ENCODE assay signal across 1 cellular context in the genomic region with DNA sequence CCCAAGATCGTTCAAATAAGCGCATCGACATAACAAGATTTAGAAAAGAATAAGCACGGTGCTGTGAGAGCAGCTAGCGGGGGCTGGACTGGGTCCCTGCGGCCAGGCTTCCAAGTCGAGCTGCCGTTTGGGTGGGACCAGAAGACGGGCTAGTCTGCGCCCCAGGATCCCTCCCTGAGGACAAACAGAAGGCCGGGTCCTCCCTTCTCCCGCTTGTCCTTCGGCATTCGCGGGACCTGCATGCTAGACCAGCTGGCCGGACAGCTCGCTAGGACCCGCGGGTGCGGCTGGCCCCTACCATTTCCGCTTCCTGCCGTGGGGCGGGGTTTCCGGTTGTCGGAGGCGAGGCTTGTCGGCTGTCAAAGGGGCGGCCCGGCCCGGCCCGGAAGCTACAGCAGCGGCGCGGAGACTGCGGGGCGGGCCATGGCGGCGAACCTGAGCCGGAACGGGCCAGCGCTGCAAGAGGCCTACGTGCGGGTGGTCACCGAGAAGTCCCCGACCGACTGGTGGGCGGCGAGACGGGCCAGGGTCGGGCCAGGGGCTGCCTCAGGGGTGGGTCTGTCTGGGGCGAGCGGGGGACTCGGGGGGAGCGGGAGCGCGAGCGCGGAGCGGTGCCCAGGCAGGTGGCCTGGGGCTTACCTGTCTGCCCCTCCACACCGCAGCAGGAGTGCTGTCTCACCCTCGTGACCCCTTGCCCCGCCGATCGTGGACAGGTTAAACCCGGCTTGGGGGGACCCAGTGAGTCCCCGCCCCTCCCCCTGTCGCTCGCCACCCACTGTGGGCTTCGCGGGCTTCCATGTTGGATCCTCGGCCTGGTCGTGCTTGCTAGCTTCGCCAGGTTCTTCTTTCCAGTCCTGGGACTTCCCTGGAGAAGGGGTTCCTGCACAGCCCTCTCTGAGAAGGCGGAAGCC.
A peak's percentile ranks its signal among the peaks of the same experiment; 100 is the strongest.
TF ChIP-seq lines count a peak whose summit lies in the region.

TSS of gene DBNL (plus strand) at position 388 of the 911 bp plus-strand sequence. CDS start at position 424, 36 bp downstream.

TF ChIP-seq in HEK293, 187 proteins besides CTCF, POLR2A, EP300 and RAD21 (continued from another document and continues in another):
- no peak for TF ChIP-seq ZBTB49 (tag by site-specific recombination; IDR thresholded peaks at IDR 0.05; ENCODE audit: low read depth)
- no peak for TF ChIP-seq ZSCAN16 (tag by site-specific recombination; IDR thresholded peaks at IDR 0.05)
- no peak for TF ChIP-seq ZNF10 (tag by site-specific recombination; IDR thresholded peaks at IDR 0.05)
- TF ChIP-seq TCF7L2 (IDR thresholded peaks at IDR 0.05; ENCODE audit: borderline replicate concordance, low read depth, low read length), result no peak
- peak; percentile 38; the same call in 1 of the 2 replicates for TF ChIP-seq WT1 (tag by site-specific recombination; IDR thresholded peaks at IDR 0.05)
- no peak for TF ChIP-seq ZSCAN18 (tag by site-specific recombination; IDR thresholded peaks at IDR 0.05)
- TF ChIP-seq ZNF2 (tag by site-specific recombination; IDR thresholded peaks at IDR 0.05), result 0 out of 2 replicates have a peak, but pooled peaks have one; percentile 13
- no peak for TF ChIP-seq ZNF140 (tag by site-specific recombination; IDR thresholded peaks at IDR 0.05)
- TF ChIP-seq IKZF3 (tag by site-specific recombination; IDR thresholded peaks at IDR 0.05), result no peak
- TF ChIP-seq KLF9 (tag by site-specific recombination; IDR thresholded peaks at IDR 0.05; ENCODE audit: low read depth), result peak; percentile 67
- no peak; the same call in 1 of the 2 replicates for TF ChIP-seq ZNF391 (tag by site-specific recombination; IDR thresholded peaks at IDR 0.05; ENCODE audit: borderline replicate concordance, low read depth)
- TF ChIP-seq ZNF335 (tag by site-specific recombination; conservative IDR thresholded peaks at IDR 0.05), result peak; percentile 79
- TF ChIP-seq ZNF670 (tag by site-specific recombination; IDR thresholded peaks at IDR 0.05; ENCODE audit: low read depth), result no peak
- TF ChIP-seq ZNF214 (tag by site-specific recombination; IDR thresholded peaks at IDR 0.05; ENCODE audit: borderline replicate concordance), result no peak
- TF ChIP-seq ZNF433 (tag by site-specific recombination; IDR thresholded peaks at IDR 0.05; ENCODE audit: low read depth), result no peak
- no peak for TF ChIP-seq ZNF768 (tag by site-specific recombination; IDR thresholded peaks at IDR 0.05)
- TF ChIP-seq ZNF571 (tag by site-specific recombination; IDR thresholded peaks at IDR 0.05), result no peak
- TF ChIP-seq, protein P1, sequence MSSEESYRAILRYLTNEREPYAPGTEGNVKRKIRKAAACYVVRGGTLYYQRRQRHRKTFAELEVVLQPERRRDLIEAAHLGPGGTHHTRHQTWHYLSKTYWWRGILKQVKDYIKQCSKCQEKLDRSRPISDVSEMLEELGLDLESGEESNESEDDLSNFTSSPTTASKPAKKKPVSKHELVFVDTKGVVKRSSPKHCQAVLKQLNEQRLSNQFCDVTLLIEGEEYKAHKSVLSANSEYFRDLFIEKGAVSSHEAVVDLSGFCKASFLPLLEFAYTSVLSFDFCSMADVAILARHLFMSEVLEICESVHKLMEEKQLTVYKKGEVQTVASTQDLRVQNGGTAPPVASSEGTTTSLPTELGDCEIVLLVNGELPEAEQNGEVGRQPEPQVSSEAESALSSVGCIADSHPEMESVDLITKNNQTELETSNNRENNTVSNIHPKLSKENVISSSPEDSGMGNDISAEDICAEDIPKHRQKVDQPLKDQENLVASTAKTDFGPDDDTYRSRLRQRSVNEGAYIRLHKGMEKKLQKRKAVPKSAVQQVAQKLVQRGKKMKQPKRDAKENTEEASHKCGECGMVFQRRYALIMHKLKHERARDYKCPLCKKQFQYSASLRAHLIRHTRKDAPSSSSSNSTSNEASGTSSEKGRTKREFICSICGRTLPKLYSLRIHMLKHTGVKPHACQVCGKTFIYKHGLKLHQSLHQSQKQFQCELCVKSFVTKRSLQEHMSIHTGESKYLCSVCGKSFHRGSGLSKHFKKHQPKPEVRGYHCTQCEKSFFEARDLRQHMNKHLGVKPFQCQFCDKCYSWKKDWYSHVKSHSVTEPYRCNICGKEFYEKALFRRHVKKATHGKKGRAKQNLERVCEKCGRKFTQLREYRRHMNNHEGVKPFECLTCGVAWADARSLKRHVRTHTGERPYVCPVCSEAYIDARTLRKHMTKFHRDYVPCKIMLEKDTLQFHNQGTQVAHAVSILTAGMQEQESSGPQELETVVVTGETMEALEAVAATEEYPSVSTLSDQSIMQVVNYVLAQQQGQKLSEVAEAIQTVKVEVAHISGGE (tag by site-specific recombination; conservative IDR thresholded peaks at IDR 0.05; ENCODE audit: low read depth), result peak; percentile 98
- no peak for TF ChIP-seq ZBTB21 (tag by site-specific recombination; IDR thresholded peaks at IDR 0.05)
- no peak for TF ChIP-seq ZNF16 (tag by site-specific recombination; IDR thresholded peaks at IDR 0.05; ENCODE audit: low read depth)
- no peak for TF ChIP-seq ZNF169 (tag by site-specific recombination; IDR thresholded peaks at IDR 0.05)
- no peak for TF ChIP-seq ZNF23 (tag by site-specific recombination; IDR thresholded peaks at IDR 0.05; ENCODE audit: borderline replicate concordance)
- no peak for TF ChIP-seq ZNF324 (tag by site-specific recombination; IDR thresholded peaks at IDR 0.05)
- no peak for TF ChIP-seq FEZF1 (tag by site-specific recombination; IDR thresholded peaks at IDR 0.05)
- peak; percentile 49; the same call in 1 of the 2 replicates for TF ChIP-seq SP7 (tag by site-specific recombination; IDR thresholded peaks at IDR 0.05)
- peak; percentile 41; the same call in 1 of the 2 replicates for TF ChIP-seq GLI4 (tag by site-specific recombination; IDR thresholded peaks at IDR 0.05)
- peak; percentile 80 for TF ChIP-seq KLF8 (tag by site-specific recombination; IDR thresholded peaks at IDR 0.05)
- TF ChIP-seq, protein P2, sequence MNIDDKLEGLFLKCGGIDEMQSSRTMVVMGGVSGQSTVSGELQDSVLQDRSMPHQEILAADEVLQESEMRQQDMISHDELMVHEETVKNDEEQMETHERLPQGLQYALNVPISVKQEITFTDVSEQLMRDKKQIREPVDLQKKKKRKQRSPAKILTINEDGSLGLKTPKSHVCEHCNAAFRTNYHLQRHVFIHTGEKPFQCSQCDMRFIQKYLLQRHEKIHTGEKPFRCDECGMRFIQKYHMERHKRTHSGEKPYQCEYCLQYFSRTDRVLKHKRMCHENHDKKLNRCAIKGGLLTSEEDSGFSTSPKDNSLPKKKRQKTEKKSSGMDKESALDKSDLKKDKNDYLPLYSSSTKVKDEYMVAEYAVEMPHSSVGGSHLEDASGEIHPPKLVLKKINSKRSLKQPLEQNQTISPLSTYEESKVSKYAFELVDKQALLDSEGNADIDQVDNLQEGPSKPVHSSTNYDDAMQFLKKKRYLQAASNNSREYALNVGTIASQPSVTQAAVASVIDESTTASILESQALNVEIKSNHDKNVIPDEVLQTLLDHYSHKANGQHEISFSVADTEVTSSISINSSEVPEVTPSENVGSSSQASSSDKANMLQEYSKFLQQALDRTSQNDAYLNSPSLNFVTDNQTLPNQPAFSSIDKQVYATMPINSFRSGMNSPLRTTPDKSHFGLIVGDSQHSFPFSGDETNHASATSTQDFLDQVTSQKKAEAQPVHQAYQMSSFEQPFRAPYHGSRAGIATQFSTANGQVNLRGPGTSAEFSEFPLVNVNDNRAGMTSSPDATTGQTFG (tag by site-specific recombination; IDR thresholded peaks at IDR 0.05; ENCODE audit: borderline replicate concordance), result no peak
- no peak for TF ChIP-seq ZNF596 (tag by site-specific recombination; IDR thresholded peaks at IDR 0.05)
- no peak for TF ChIP-seq ZNF114 (tag by site-specific recombination; IDR thresholded peaks at IDR 0.05)
- TF ChIP-seq ZNF624 (tag by site-specific recombination; IDR thresholded peaks at IDR 0.05), result no peak
- TF ChIP-seq ZBTB44 (tag by site-specific recombination; IDR thresholded peaks at IDR 0.05), result no peak
- TF ChIP-seq, protein P3, sequence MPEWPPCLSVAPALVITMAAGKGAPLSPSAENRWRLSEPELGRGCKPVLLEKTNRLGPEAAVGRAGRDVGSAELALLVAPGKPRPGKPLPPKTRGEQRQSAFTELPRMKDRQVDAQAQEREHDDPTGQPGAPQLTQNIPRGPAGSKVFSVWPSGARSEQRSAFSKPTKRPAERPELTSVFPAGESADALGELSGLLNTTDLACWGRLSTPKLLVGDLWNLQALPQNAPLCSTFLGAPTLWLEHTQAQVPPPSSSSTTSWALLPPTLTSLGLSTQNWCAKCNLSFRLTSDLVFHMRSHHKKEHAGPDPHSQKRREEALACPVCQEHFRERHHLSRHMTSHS (tag by site-specific recombination; IDR thresholded peaks at IDR 0.05), result no peak
- no peak for TF ChIP-seq ZNF791 (tag by site-specific recombination; IDR thresholded peaks at IDR 0.05)
- no peak for TF ChIP-seq ZFP3 (tag by site-specific recombination; IDR thresholded peaks at IDR 0.05; ENCODE audit: low read depth)
- TF ChIP-seq KLF1 (tag by site-specific recombination; IDR thresholded peaks at IDR 0.05), result peak; percentile 52; the same call in 1 of the 2 replicates
- TF ChIP-seq, protein P4, sequence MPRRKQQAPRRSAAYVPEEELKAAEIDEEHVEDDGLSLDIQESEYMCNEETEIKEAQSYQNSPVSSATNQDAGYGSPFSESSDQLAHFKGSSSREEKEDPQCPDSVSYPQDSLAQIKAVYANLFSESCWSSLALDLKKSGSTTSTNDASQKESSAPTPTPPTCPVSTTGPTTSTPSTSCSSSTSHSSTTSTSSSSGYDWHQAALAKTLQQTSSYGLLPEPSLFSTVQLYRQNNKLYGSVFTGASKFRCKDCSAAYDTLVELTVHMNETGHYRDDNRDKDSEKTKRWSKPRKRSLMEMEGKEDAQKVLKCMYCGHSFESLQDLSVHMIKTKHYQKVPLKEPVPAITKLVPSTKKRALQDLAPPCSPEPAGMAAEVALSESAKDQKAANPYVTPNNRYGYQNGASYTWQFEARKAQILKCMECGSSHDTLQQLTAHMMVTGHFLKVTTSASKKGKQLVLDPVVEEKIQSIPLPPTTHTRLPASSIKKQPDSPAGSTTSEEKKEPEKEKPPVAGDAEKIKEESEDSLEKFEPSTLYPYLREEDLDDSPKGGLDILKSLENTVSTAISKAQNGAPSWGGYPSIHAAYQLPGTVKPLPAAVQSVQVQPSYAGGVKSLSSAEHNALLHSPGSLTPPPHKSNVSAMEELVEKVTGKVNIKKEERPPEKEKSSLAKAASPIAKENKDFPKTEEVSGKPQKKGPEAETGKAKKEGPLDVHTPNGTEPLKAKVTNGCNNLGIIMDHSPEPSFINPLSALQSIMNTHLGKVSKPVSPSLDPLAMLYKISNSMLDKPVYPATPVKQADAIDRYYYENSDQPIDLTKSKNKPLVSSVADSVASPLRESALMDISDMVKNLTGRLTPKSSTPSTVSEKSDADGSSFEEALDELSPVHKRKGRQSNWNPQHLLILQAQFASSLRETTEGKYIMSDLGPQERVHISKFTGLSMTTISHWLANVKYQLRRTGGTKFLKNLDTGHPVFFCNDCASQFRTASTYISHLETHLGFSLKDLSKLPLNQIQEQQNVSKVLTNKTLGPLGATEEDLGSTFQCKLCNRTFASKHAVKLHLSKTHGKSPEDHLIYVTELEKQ (tag by site-specific recombination; IDR thresholded peaks at IDR 0.05; ENCODE audit: borderline replicate concordance), result no peak
- TF ChIP-seq ZBTB6 (tag by site-specific recombination; IDR thresholded peaks at IDR 0.05), result no peak
- peak; percentile 30; the same call in 1 of the 2 replicates for TF ChIP-seq ZIC2 (tag by site-specific recombination; IDR thresholded peaks at IDR 0.05)
